8 cellular contexts compared by ENCODE assay signal in genomic region chr5:147935032-147935431, GRCh38. TPM values are rescaled to one million over a fixed set of nuclear protein-coding genes. Genes with fewer than 3 reads are reported as not detected.
DNase-seq lines count a peak whose midpoint lies in the region; ATAC-seq and TF ChIP-seq lines count a peak whose summit lies in the region.

No MANE protein-coding gene starts in this region.

- H3K27ac ChIP-seq in brain microvascular endothelial cell, result no peak overlapping the region
- H3K27ac ChIP-seq in CD4-positive, alpha-beta memory T cell (ENCODE audit: low read depth, low read length), result no peak overlapping the region

- H3K9me3 ChIP-seq in CD4-positive, alpha-beta memory T cell (ENCODE audit: control insufficient read depth in 1 of 2, low read length in 2 of 2), result no peaks in the 10 kb centered on the region

- CTCF ChIA-PET in CD4-positive, alpha-beta memory T cell (lab: Charles Lee; ENCODE audit: partially characterized antibody), result no interaction called here

- H3K27me3 Mint-ChIP-seq in CD4-positive, alpha-beta memory T cell, result peaks cover 0 to 1% of the 10 kb centered on the region in 2 donors

- no peak for ATAC-seq in HG03045 (IDR thresholded peaks at IDR 0.05; ENCODE audit: unreplicated experiment)
- ATAC-seq in GM18868 (IDR thresholded peaks at IDR 0.05; ENCODE audit: unreplicated experiment), result no peak

- peak; percentile 39 for TF ChIP-seq CTCF in brain microvascular endothelial cell (IDR thresholded peaks at IDR 0.05; ENCODE audit: low read depth, low read length, missing control alignments)

- H3K4me3 ChIP-seq in brain microvascular endothelial cell (ENCODE audit: low read depth, low read length), result no peak overlapping the region
- no peak overlapping the region for H3K4me3 ChIP-seq in CD4-positive, alpha-beta memory T cell (ENCODE audit: low read length in 2 of 2)

- peak; percentile 83 for DNase-seq in G401 (ENCODE audit: low spot score)
- DNase-seq in NCI-H1694 (lab: John Stamatoyannopoulos, UW), result peak; percentile 33
- DNase-seq in brain microvascular endothelial cell, result peak; percentile 59
- peak; percentile 53 for DNase-seq in left kidney (ENCODE audit: low read depth, low spot score)
- no peak for DNase-seq in AG08395 (ENCODE audit: low spot score)
- DNase-seq in CD4-positive, alpha-beta memory T cell, result no peak

- H3K27ac Mint-ChIP-seq in CD4-positive, alpha-beta memory T cell, result no peak overlapping the region

- no peaks in the 10 kb centered on the region for H3K36me3 ChIP-seq in brain microvascular endothelial cell (replicated peaks)
- no peaks in the 10 kb centered on the region for H3K36me3 ChIP-seq in CD4-positive, alpha-beta memory T cell (ENCODE audit: insufficient read depth, low read length)

- no peaks in the 10 kb centered on the region for H3K36me3 Mint-ChIP-seq in CD4-positive, alpha-beta memory T cell

- H3K4me3 Mint-ChIP-seq in CD4-positive, alpha-beta memory T cell, result no peak overlapping the region

- H3K27me3 ChIP-seq in brain microvascular endothelial cell (replicated peaks), result no peaks in the 10 kb centered on the region
- no peaks in the 10 kb centered on the region for H3K27me3 ChIP-seq in CD4-positive, alpha-beta memory T cell (ENCODE audit: insufficient read depth, low read length)

- POLR2A ChIA-PET in CD4-positive, alpha-beta memory T cell (lab: Charles Lee; ENCODE audit: partially characterized antibody), result no interaction called here

- no peaks in the 10 kb centered on the region for H3K4me1 ChIP-seq in CD4-positive, alpha-beta memory T cell (ENCODE audit: insufficient read depth, low read length)

- no peaks in the 10 kb centered on the region for H3K4me1 Mint-ChIP-seq in CD4-positive, alpha-beta memory T cell

- H3K9me3 Mint-ChIP-seq in CD4-positive, alpha-beta memory T cell, result peaks cover 0 to 3% (median 0%) of the 10 kb centered on the region in 8 donors

- intact Hi-C loops in CD4-positive, alpha-beta memory T cell (cut with micrococcal nuclease), result no loop called here

- in situ Hi-C loops in G401 (cut with HindIII; ENCODE audit: low sequenced_read_pairs) (no loop called here), brain microvascular endothelial cell (cut with HindIII; ENCODE audit: low pct_ligation_motif_present, low sequenced_read_pairs) (no loop called here)

RNA-seq across cellular contexts. Expression of gene C5orf46, which starts 28.7 kb away (rescaled TPM):
- not detected in 2 replicates for total RNA-seq in G401 (2014; rRNA removed; shearing (Covaris generic))
- total RNA-seq in CD4-positive, alpha-beta memory T cell, result not detected
- polyA plus RNA-seq in CD4-positive, alpha-beta memory T cell, result not detected

RNA-seq across cellular contexts. Expression of gene SCGB3A2, which starts 56.5 kb away (rescaled TPM):
- total RNA-seq in G401 (2014; rRNA removed; shearing (Covaris generic)), result not detected in 2 replicates
- not detected for total RNA-seq in CD4-positive, alpha-beta memory T cell
- polyA plus RNA-seq in CD4-positive, alpha-beta memory T cell, result not detected

Comparison
In these comparisons a context has a peak if more than half of its experiments do, and no peak if none do; other contexts are left out.
1. DNase-seq: peak in G401 (single experiment), NCI-H1694 (single experiment), brain microvascular endothelial cell (single experiment) and left kidney (single experiment); none in AG08395 (single experiment) and CD4-positive, alpha-beta memory T cell (0 of 5).